ENCODE assay signal across 29 cellular contexts in the genomic region with DNA sequence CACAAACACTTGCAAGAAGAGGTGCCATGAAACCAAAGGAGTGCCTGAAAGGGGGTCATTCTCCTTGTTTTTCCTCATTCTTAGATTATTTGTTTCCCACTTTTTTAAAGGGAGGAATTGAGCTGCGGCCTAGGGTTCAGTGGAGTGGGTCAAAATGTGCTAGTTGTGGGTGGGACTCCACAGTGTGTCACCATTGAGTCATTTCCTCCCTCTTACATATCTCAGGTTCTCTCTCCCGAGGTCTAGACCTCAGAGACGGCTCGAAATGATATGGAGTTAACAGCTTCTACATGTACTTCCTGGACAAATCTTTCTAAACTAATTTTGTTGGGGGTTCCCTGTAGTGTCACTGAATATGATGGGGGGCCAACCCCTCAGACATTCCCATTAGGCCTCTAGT.
"Had no signal": no experiment of that assay in that cellular context is flagged by ENCODE, and none has a peak within 500 bp of the region (broad histone marks: within the 10 kb centered on the region; RNA-seq: fewer than 3 reads in every experiment).

No MANE protein-coding gene starts in this region.

- H3K4me3 ChIP-seq: colonic mucosa, esophagus muscularis mucosa, gastroesophageal sphincter, heart left ventricle, hepatocyte, left lung, neural progenitor cell, prostate gland, right atrium auricular region, sigmoid colon, skin epidermis, spleen, suprapubic skin, transverse colon, upper lobe of right lung, vagina had no signal

- H3K9me3 Mint-ChIP-seq: dendritic cell treated with granulocyte-macrophage colony-stimulating factor and Interleukin-4, amounts not matched to agents 40 ng/mL and 50 ng/mL, for 4 days; stimulated activated memory B cell treated with anti-CD40 and anti-IgM and Interleukin-4, amounts not matched to agents 10 μg/mL and 1 μg/mL and 100 μg/mL, for 72 hours; stimulated activated naive CD8-positive, alpha-beta T cell treated with anti-CD3 and anti-CD28 coated beads, Interleukin-15, amount 100 ng/mL, for 72 hours had no signal

- H3K4me1 Mint-ChIP-seq: endodermal cell; naive thymus-derived CD4-positive, alpha-beta T cell; nephron; neural progenitor cell; stimulated activated memory B cell treated with anti-CD40 and anti-IgM and Interleukin-4, amounts not matched to agents 10 μg/mL and 1 μg/mL and 100 μg/mL, for 72 hours; stimulated activated naive CD8-positive, alpha-beta T cell treated with anti-CD3 and anti-CD28 coated beads, Interleukin-15, amount 100 ng/mL, for 72 hours had no signal

- DNase-seq: colonic mucosa; effector CD8-positive, alpha-beta T cell; endodermal cell; foreskin keratinocyte; heart left ventricle; left cardiac atrium; left lung; mesendoderm; midbrain; naive thymus-derived CD4-positive, alpha-beta T cell; sigmoid colon; spleen; stimulated activated CD4-positive, alpha-beta T cell treated with anti-CD3 and anti-CD28 coated beads, Interleukin-4, amount 100 ng/mL, for 4 hours; stimulated activated naive CD8-positive, alpha-beta T cell treated with anti-CD3 and anti-CD28 coated beads, Interleukin-15, amount 100 ng/mL, for 72 hours; transverse colon; upper lobe of right lung had no signal

- H3K27me3 Mint-ChIP-seq: dendritic cell treated with granulocyte-macrophage colony-stimulating factor and Interleukin-4, amounts not matched to agents 40 ng/mL and 50 ng/mL, for 4 days; naive thymus-derived CD4-positive, alpha-beta T cell; stimulated activated memory B cell treated with anti-CD40 and anti-IgM and Interleukin-4, amounts not matched to agents 10 μg/mL and 1 μg/mL and 100 μg/mL, for 72 hours; stimulated activated naive CD8-positive, alpha-beta T cell treated with anti-CD3 and anti-CD28 coated beads, Interleukin-15, amount 100 ng/mL, for 72 hours had no signal

- H3K27me3 ChIP-seq: colonic mucosa, esophagus muscularis mucosa, foreskin keratinocyte, gastroesophageal sphincter, heart left ventricle, hepatocyte, left lung, neural progenitor cell, right atrium auricular region, sigmoid colon, spleen, suprapubic skin, transverse colon, upper lobe of right lung, vagina had no signal

- H3K36me3 Mint-ChIP-seq: naive thymus-derived CD4-positive, alpha-beta T cell; neural progenitor cell; stimulated activated memory B cell treated with anti-CD40 and anti-IgM and Interleukin-4, amounts not matched to agents 10 μg/mL and 1 μg/mL and 100 μg/mL, for 72 hours had no signal

- ATAC-seq: foreskin keratinocyte; gastroesophageal sphincter; heart left ventricle; left cardiac atrium; left lung; naive thymus-derived CD4-positive, alpha-beta T cell; stimulated activated memory B cell treated with anti-CD40 and anti-IgM and Interleukin-4, amounts not matched to agents 10 μg/mL and 1 μg/mL and 100 μg/mL, for 72 hours; stimulated activated naive CD8-positive, alpha-beta T cell treated with anti-CD3 and anti-CD28 coated beads, Interleukin-15, amount 100 ng/mL, for 72 hours; upper lobe of right lung had no signal

- H3K36me3 ChIP-seq: colonic mucosa, esophagus muscularis mucosa, gastroesophageal sphincter, heart left ventricle, left lung, neural progenitor cell, prostate gland, right atrium auricular region, sigmoid colon, spleen, suprapubic skin, transverse colon, upper lobe of right lung, vagina had no signal

- H3K4me3 Mint-ChIP-seq: dendritic cell treated with granulocyte-macrophage colony-stimulating factor and Interleukin-4, amounts not matched to agents 40 ng/mL and 50 ng/mL, for 4 days; endodermal cell; naive thymus-derived CD4-positive, alpha-beta T cell; nephron; neural progenitor cell; stimulated activated memory B cell treated with anti-CD40 and anti-IgM and Interleukin-4, amounts not matched to agents 10 μg/mL and 1 μg/mL and 100 μg/mL, for 72 hours; stimulated activated naive CD8-positive, alpha-beta T cell treated with anti-CD3 and anti-CD28 coated beads, Interleukin-15, amount 100 ng/mL, for 72 hours had no signal

- H3K27ac Mint-ChIP-seq: dendritic cell treated with granulocyte-macrophage colony-stimulating factor and Interleukin-4, amounts not matched to agents 40 ng/mL and 50 ng/mL, for 4 days; endodermal cell; naive thymus-derived CD4-positive, alpha-beta T cell; nephron; neural progenitor cell; stimulated activated memory B cell treated with anti-CD40 and anti-IgM and Interleukin-4, amounts not matched to agents 10 μg/mL and 1 μg/mL and 100 μg/mL, for 72 hours; stimulated activated naive CD8-positive, alpha-beta T cell treated with anti-CD3 and anti-CD28 coated beads, Interleukin-15, amount 100 ng/mL, for 72 hours had no signal

- FAIRE-seq: islet of Langerhans had no signal
